Comparison of ENCODE assay signal across 8 cellular contexts in genomic region chr19:3108775-3109174, GRCh38. TPM values are rescaled to one million over a fixed set of nuclear protein-coding genes. Genes with fewer than 3 reads are reported as not detected.
DNase-seq lines count a peak whose midpoint lies in the region; ATAC-seq and TF ChIP-seq lines count a peak whose summit lies in the region.

No MANE protein-coding gene starts in this region.

- H3K36me3 ChIP-seq in fibroblast of lung (ENCODE audit: control insufficient read depth, insufficient read depth, low read length), result peaks cover 5% of the 10 kb centered on the region
- H3K36me3 ChIP-seq in osteoblast (ENCODE audit: insufficient read depth, low read length), result no peaks in the 10 kb centered on the region
- H3K36me3 ChIP-seq in upper lobe of right lung, result no peaks in the 10 kb centered on the region

- H3K9me3 ChIP-seq in fibroblast of lung (ENCODE audit: control insufficient read depth, insufficient read depth, low read depth, low read length) (no peaks in the 10 kb centered on the region), osteoblast (ENCODE audit: low read depth, low read length) (no peaks in the 10 kb centered on the region), upper lobe of right lung (no peaks in the 10 kb centered on the region)

- H3K27ac ChIP-seq in fibroblast of lung (ENCODE audit: insufficient read depth, low read length), result no peak overlapping the region
- no peak overlapping the region for H3K27ac ChIP-seq in osteoblast (ENCODE audit: low read depth, low read length)
- H3K27ac ChIP-seq in upper lobe of right lung, result no peak overlapping the region

- H3K4me1 Mint-ChIP-seq in CD14-positive monocyte, result peaks cover 6% of the 10 kb centered on the region

- DNase-seq in CD14-positive monocyte (ENCODE audit: low spot score), result no peak
- DNase-seq in HFF-Myc (ENCODE audit: extremely low read depth, low read depth), result no peak
- peak; percentile 69 for DNase-seq in OCI-M1 (lab: John Stamatoyannopoulos, UW)
- peak; percentile 74 for DNase-seq in activated T-cell treated with anti-CD3 and anti-CD28 coated beads, Interleukin-2, amount 50 U/mL, for 1 hour
- DNase-seq in fibroblast of lung (ENCODE audit: low read depth in 2 of 2), result peak; percentile 39 to 53
- peak; percentile 99 for DNase-seq in osteoblast (ENCODE audit: insufficient read length, low spot score, missing footprints)
- no peak for DNase-seq in upper lobe of right lung

- TF ChIP-seq CTCF in CD14-positive monocyte (IDR thresholded peaks at IDR 0.05) (peak; percentile 94), HFF-Myc (IDR thresholded peaks at IDR 0.05; ENCODE audit: low read depth, low read length, missing control alignments) (peak; percentile 94), fibroblast of lung (conservative IDR thresholded peaks at IDR 0.05 in 1 of 2, IDR thresholded peaks at IDR 0.05 in 1 of 2; ENCODE audit: low read depth in 1 of 2, low read length in 2 of 2) (peak; percentile 81 to 92), osteoblast (IDR thresholded peaks at IDR 0.05; ENCODE audit: extremely low read depth, low read depth, low read length) (peak; percentile 91), upper lobe of right lung (IDR thresholded peaks at IDR 0.05) (peak; percentile 89)

- H3K9me3 Mint-ChIP-seq in CD14-positive monocyte, result peaks cover 0 to 6% (median 0%) of the 10 kb centered on the region in 7 donors

- H3K27me3 ChIP-seq in fibroblast of lung (ENCODE audit: control insufficient read depth, insufficient read depth, low read length) (no peaks in the 10 kb centered on the region), osteoblast (ENCODE audit: insufficient read depth, low read length) (no peaks in the 10 kb centered on the region), upper lobe of right lung (no peaks in the 10 kb centered on the region)

- intact Hi-C loops in CD14-positive monocyte (cut with micrococcal nuclease) (loop anchor here in 1 of 2 donors (10.0 kb wide), 1 partner anchor 154 kb away; no protein-coding TSS in a partner anchor), upper lobe of right lung (cut with DNase I) (no loop called here)

- peak overlapping the region in 1 of 7 donors; percentile 78 for H3K27ac Mint-ChIP-seq in CD14-positive monocyte

- peaks cover 69% of the 10 kb centered on the region for H3K79me2 ChIP-seq in fibroblast of lung (ENCODE audit: control insufficient read depth, insufficient read depth, low read length)
- H3K79me2 ChIP-seq in osteoblast (ENCODE audit: insufficient read depth, low read length), result peaks cover 98% of the 10 kb centered on the region

- H2AFZ ChIP-seq in fibroblast of lung (ENCODE audit: low read length), result no peak overlapping the region
- no peak overlapping the region for H2AFZ ChIP-seq in osteoblast (ENCODE audit: low read length)

- no peaks in the 10 kb centered on the region for H3K36me3 Mint-ChIP-seq in CD14-positive monocyte

- ATAC-seq in upper lobe of right lung (peak; percentile 55), HG02884 (IDR thresholded peaks at IDR 0.05; ENCODE audit: unreplicated experiment) (no peak)

- no peak overlapping the region for H3K9ac ChIP-seq in fibroblast of lung (ENCODE audit: insufficient read depth, low read length)

- H3K4me3 ChIP-seq in HFF-Myc (replicated peaks; ENCODE audit: low read depth, low read length), result no peak overlapping the region
- H3K4me3 ChIP-seq in fibroblast of lung (replicated peaks in 1 of 4; ENCODE audit: control extremely low read depth in 1 of 4, insufficient read depth in 1 of 4, low read depth in 3 of 4, low read length in 4 of 4), result no peak overlapping the region
- no peak overlapping the region for H3K4me3 ChIP-seq in osteoblast (ENCODE audit: insufficient read depth, low read length)
- H3K4me3 ChIP-seq in upper lobe of right lung, result no peak overlapping the region

- H3K27me3 Mint-ChIP-seq in CD14-positive monocyte (ENCODE audit: low read depth in 3 of 3), result peaks cover 3 to 16% (median 6%) of the 10 kb centered on the region in 3 donors

- H3K4me3 Mint-ChIP-seq in CD14-positive monocyte, result no peak overlapping the region

- H4K20me1 ChIP-seq in fibroblast of lung (ENCODE audit: control insufficient read depth, extremely low read depth, insufficient read depth, low read length) (no peaks in the 10 kb centered on the region), osteoblast (ENCODE audit: insufficient read depth, low read length) (peaks cover 68% of the 10 kb centered on the region)

- no peak overlapping the region for H3K4me2 ChIP-seq in fibroblast of lung (ENCODE audit: extremely low read depth, insufficient read depth, low read length)
- no peak overlapping the region for H3K4me2 ChIP-seq in osteoblast (ENCODE audit: insufficient read depth, low read length)

- no peaks in the 10 kb centered on the region for H3K4me1 ChIP-seq in fibroblast of lung (ENCODE audit: control insufficient read depth, extremely low read depth, insufficient read depth, low read length)
- peaks cover 2% of the 10 kb centered on the region for H3K4me1 ChIP-seq in osteoblast (ENCODE audit: insufficient read depth, low read length)
- peaks cover 13% of the 10 kb centered on the region for H3K4me1 ChIP-seq in upper lobe of right lung

RNA-seq across cellular contexts. Expression of gene GNA11, which starts 14.6 kb away (rescaled TPM):
- polyA plus RNA-seq in CD14-positive monocyte, result under 1 TPM; 0.25 to 0.37 TPM
- total RNA-seq in fibroblast of lung, result 40.8 and 46.2 TPM in 2 replicates
- 43.7 and 61.4 TPM in 2 replicates for polyA plus RNA-seq in fibroblast of lung
- 58.8 and 73.6 TPM in 2 replicates for polyA plus RNA-seq in fibroblast of lung (2012)
- polyA minus RNA-seq in fibroblast of lung (ENCODE audit: low replicate concordance), result 184 and 228 TPM in 2 replicates
- 73.7 and 74.2 TPM in 2 replicates for total RNA-seq in osteoblast
- total RNA-seq in upper lobe of right lung, result 66.3 TPM

RNA-seq across cellular contexts. Expression of gene GNA15, which starts 27.1 kb away (rescaled TPM):
- polyA plus RNA-seq in CD14-positive monocyte, result 10 to 100 TPM; 38.7 to 41.3 TPM
- total RNA-seq in fibroblast of lung, result not detected in 2 replicates
- polyA plus RNA-seq in fibroblast of lung, result not detected in 2 replicates
- polyA plus RNA-seq in fibroblast of lung (2012), result not detected in 2 replicates
- not detected in 2 replicates for polyA minus RNA-seq in fibroblast of lung (ENCODE audit: low replicate concordance)
- 0.36 TPM in 1 of 2 replicates, not detected in the other for total RNA-seq in osteoblast
- total RNA-seq in upper lobe of right lung, result 18.6 TPM

RNA-seq across cellular contexts. Expression of gene TLE5, which starts 46.5 kb away (rescaled TPM):
- polyA plus RNA-seq in CD14-positive monocyte, result 10 to 100 TPM; 27.5 to 34.4 TPM
- total RNA-seq in fibroblast of lung, result 111 and 173 TPM in 2 replicates
- 319 and 328 TPM in 2 replicates for polyA plus RNA-seq in fibroblast of lung
- polyA plus RNA-seq in fibroblast of lung (2012), result 381 and 398 TPM in 2 replicates
- polyA minus RNA-seq in fibroblast of lung (ENCODE audit: low replicate concordance), result 594 and 771 TPM in 2 replicates
- total RNA-seq in osteoblast, result 209 and 211 TPM in 2 replicates
- 458 TPM for total RNA-seq in upper lobe of right lung

Comparison
In these comparisons a context has a peak if more than half of its experiments do, and no peak if none do; other contexts are left out.
1. DNase-seq: peak in OCI-M1 (single experiment), activated T-cell treated with anti-CD3 and anti-CD28 coated beads, Interleukin-2, amount 50 U/mL, for 1 hour (single experiment), fibroblast of lung (2 of 2) and osteoblast (single experiment); none in CD14-positive monocyte (single experiment), HFF-Myc (single experiment) and upper lobe of right lung (single experiment).
2. RNA of gene GNA15, which starts 27.1 kb away (total RNA-seq): 18.6 TPM in upper lobe of right lung (single experiment); 0.36 TPM in osteoblast and not detected in fibroblast of lung; every median in the first group is over 10 times any median in the second.
3. Peak in every context shown above with its lines, with median percentiles within 50 percentile points of each other: CTCF ChIP-seq.